In genomic region chr1:109793486-109794318, GRCh38 we compare ENCODE assay signal across 8 cellular contexts. TPM values are rescaled to one million over a fixed set of nuclear protein-coding genes. Genes with fewer than 3 reads are reported as not detected.
DNase-seq lines count a peak whose midpoint lies in the region; ATAC-seq, FAIRE-seq and TF ChIP-seq lines count a peak whose summit lies in the region.

No MANE protein-coding gene starts in this region.

- no peak for TF ChIP-seq POLR2A in erythroblast (IDR thresholded peaks at IDR 0.05; ENCODE audit: low read length)

- no peaks in the 10 kb centered on the region for H3K36me3 Mint-ChIP-seq in activated CD4-positive, alpha-beta T cell treated with anti-CD3 and anti-CD28 coated beads, Interleukin-2, amount 10 ng/mL, durations not matched to agents 24 days and 14 days (ENCODE audit: low read depth)
- H3K36me3 Mint-ChIP-seq in natural killer cell treated with Interleukin-12 subunit alpha and Interleukin-12 subunit beta and Interleukin-15 and Interleukin-18, amount 100 ng/mL, for 72 hours = no peaks in the 10 kb centered on the region

- no peaks in the 10 kb centered on the region for H3K9me3 Mint-ChIP-seq in activated CD4-positive, alpha-beta T cell treated with anti-CD3 and anti-CD28 coated beads, Interleukin-2, amount 10 ng/mL, durations not matched to agents 24 days and 14 days
- H3K9me3 Mint-ChIP-seq in natural killer cell treated with Interleukin-12 subunit alpha and Interleukin-12 subunit beta and Interleukin-15 and Interleukin-18, amount 100 ng/mL, for 72 hours = no peaks in the 10 kb centered on the region

- no peak overlapping the region for H3K4me3 Mint-ChIP-seq in activated CD4-positive, alpha-beta T cell treated with anti-CD3 and anti-CD28 coated beads, Interleukin-2, amount 10 ng/mL, durations not matched to agents 24 days and 14 days
- H3K4me3 Mint-ChIP-seq in natural killer cell treated with Interleukin-12 subunit alpha and Interleukin-12 subunit beta and Interleukin-15 and Interleukin-18, amount 100 ng/mL, for 72 hours = peak overlapping the region; percentile 32

- H3K4me1 Mint-ChIP-seq in activated CD4-positive, alpha-beta T cell treated with anti-CD3 and anti-CD28 coated beads, Interleukin-2, amount 10 ng/mL, durations not matched to agents 24 days and 14 days = peaks cover 71% of the 10 kb centered on the region
- H3K4me1 Mint-ChIP-seq in natural killer cell treated with Interleukin-12 subunit alpha and Interleukin-12 subunit beta and Interleukin-15 and Interleukin-18, amount 100 ng/mL, for 72 hours (ENCODE audit: low read depth in 2 of 2) = peaks cover 65 to 66% of the 10 kb centered on the region in 2 donors

- intact Hi-C loops in activated CD4-positive, alpha-beta T cell treated with anti-CD3 and anti-CD28 coated beads, Interleukin-2, amount 10 ng/mL, durations not matched to agents 24 days and 14 days (cut with micrococcal nuclease) = loop anchor here (5.0 kb wide), 1 partner anchor 34 kb away; no protein-coding TSS in a partner anchor

- peak in 1 of 2 donors; percentile 39 for ATAC-seq in natural killer cell treated with Interleukin-12 subunit alpha and Interleukin-12 subunit beta and Interleukin-15 and Interleukin-18, amount 100 ng/mL, for 72 hours
- no peak for ATAC-seq in GM18909 (IDR thresholded peaks at IDR 0.05; ENCODE audit: poor library complexity, unreplicated experiment)

- H3K27ac Mint-ChIP-seq in activated CD4-positive, alpha-beta T cell treated with anti-CD3 and anti-CD28 coated beads, Interleukin-2, amount 10 ng/mL, durations not matched to agents 24 days and 14 days = peak overlapping the region; percentile 78
- peak overlapping the region; percentile 48 to 55 for H3K27ac Mint-ChIP-seq in natural killer cell treated with Interleukin-12 subunit alpha and Interleukin-12 subunit beta and Interleukin-15 and Interleukin-18, amount 100 ng/mL, for 72 hours

- FAIRE-seq in HTR-8/SVneo (lab: Jason Lieb, UNC) = no peak

- peak; percentile 19 for DNase-seq in G401 (ENCODE audit: low spot score)
- peak; percentile 43 for DNase-seq in NCI-H2029 treated with DMSO at 0.1 percent for 48 hours (lab: John Stamatoyannopoulos, UW)
- no peak for DNase-seq in activated CD4-positive, alpha-beta T cell treated with anti-CD3 and anti-CD28 coated beads, Interleukin-2, amount 10 ng/mL, durations not matched to agents 24 days and 14 days
- DNase-seq in erythroblast (lab: John Stamatoyannopoulos, UW) = peak; percentile 49 to 60
- DNase-seq in natural killer cell treated with Interleukin-12 subunit alpha and Interleukin-12 subunit beta and Interleukin-15 and Interleukin-18, amount 100 ng/mL, for 72 hours (ENCODE audit: low spot score) = no peak
- DNase-seq in HTR-8/SVneo (ENCODE audit: insufficient read length, low spot score) = no peak
- DNase-seq in putamen (ENCODE audit: low spot score) = no peak

- in situ Hi-C loops in G401 (cut with HindIII; ENCODE audit: low sequenced_read_pairs) = no loop called here

- no peaks in the 10 kb centered on the region for H3K27me3 Mint-ChIP-seq in activated CD4-positive, alpha-beta T cell treated with anti-CD3 and anti-CD28 coated beads, Interleukin-2, amount 10 ng/mL, durations not matched to agents 24 days and 14 days
- H3K27me3 Mint-ChIP-seq in natural killer cell treated with Interleukin-12 subunit alpha and Interleukin-12 subunit beta and Interleukin-15 and Interleukin-18, amount 100 ng/mL, for 72 hours = peaks cover 0 to 10% of the 10 kb centered on the region in 2 donors

RNA-seq across cellular contexts. Expression of gene EPS8L3, which starts 30.0 kb away (rescaled TPM):
- total RNA-seq in G401 (2014; rRNA removed; shearing (Covaris generic)) = not detected in 2 replicates
- total RNA-seq in activated CD4-positive, alpha-beta T cell treated with anti-CD3 and anti-CD28 coated beads, Interleukin-2, amount 10 ng/mL, durations not matched to agents 24 days and 14 days = not detected in 2 replicates
- total RNA-seq in natural killer cell treated with Interleukin-12 subunit alpha and Interleukin-12 subunit beta and Interleukin-15 and Interleukin-18, amount 100 ng/mL, for 72 hours = not detected

RNA-seq across cellular contexts. Expression of gene GSTM3, which starts 52.9 kb away (rescaled TPM):
- 0.51 and 0.55 TPM in 2 replicates for total RNA-seq in G401 (2014; rRNA removed; shearing (Covaris generic))
- 12.4 and 13.0 TPM in 2 replicates for total RNA-seq in activated CD4-positive, alpha-beta T cell treated with anti-CD3 and anti-CD28 coated beads, Interleukin-2, amount 10 ng/mL, durations not matched to agents 24 days and 14 days
- 1 to 10 TPM; 2.3 to 4.0 TPM for total RNA-seq in natural killer cell treated with Interleukin-12 subunit alpha and Interleukin-12 subunit beta and Interleukin-15 and Interleukin-18, amount 100 ng/mL, for 72 hours

Comparison
In these comparisons a context has a peak if more than half of its experiments do, and no peak if none do; other contexts are left out.
1. DNase-seq: peak in G401 (single experiment), NCI-H2029 treated with DMSO at 0.1 percent for 48 hours (single experiment) and erythroblast (2 of 2); none in activated CD4-positive, alpha-beta T cell treated with anti-CD3 and anti-CD28 coated beads, Interleukin-2, amount 10 ng/mL, durations not matched to agents 24 days and 14 days (single experiment), natural killer cell treated with Interleukin-12 subunit alpha and Interleukin-12 subunit beta and Interleukin-15 and Interleukin-18, amount 100 ng/mL, for 72 hours (single experiment), HTR-8/SVneo (single experiment) and putamen (single experiment).